ENCODE assay signal across 14 cellular contexts in genomic region chr2:70596293-70596692, GRCh38. TPM values are rescaled to one million over a fixed set of nuclear protein-coding genes. Genes with fewer than 3 reads are reported as not detected.
DNase-seq lines count a peak whose midpoint lies in the region; ATAC-seq and TF ChIP-seq lines count a peak whose summit lies in the region.
"Had no signal": no experiment of that assay in that cellular context is flagged by ENCODE, and none has a peak within 500 bp of the region (broad histone marks: within the 10 kb centered on the region; RNA-seq: fewer than 3 reads in every experiment).

No MANE protein-coding gene starts in this region.

- peak; percentile 30 to 51 for ATAC-seq in activated T-cell treated with anti-CD3 and anti-CD28 coated beads, Interleukin-2, amount 50 U/mL, for 72 hours (replicated peaks in 1 of 2)
- ATAC-seq in Panc1 (peak; percentile 68; the same call in 1 of the 2 replicates), esophagus mucosa (peak; percentile 97), GM21619 (IDR thresholded peaks at IDR 0.05; ENCODE audit: unreplicated experiment) (no peak)
- ATAC-seq: activated T-cell treated with anti-CD3 and anti-CD28 coated beads, Interleukin-2, amount 50 U/mL, for 4 hours had no signal

- H3K4me1 ChIP-seq in Panc1 (ENCODE audit: control insufficient read depth, insufficient read depth, low read length): no peaks in the 10 kb centered on the region; the same call in 1 of the 2 replicates
- H3K4me1 ChIP-seq: sigmoid colon, upper lobe of left lung had no signal

- CTCF ChIA-PET in Panc1 (lab: Charles Lee): no interaction called here

- peaks cover 3% of the 10 kb centered on the region; the same call in 1 of the 2 replicates for H3K9me3 ChIP-seq in Panc1 (ENCODE audit: control insufficient read depth, insufficient read depth, low read depth, low read length)

- peaks cover 8% of the 10 kb centered on the region for H3K4me1 Mint-ChIP-seq in activated T-cell treated with anti-CD3 and anti-CD28 coated beads, Interleukin-2, amount 50 U/mL, for 72 hours (ENCODE audit: low read depth)
- no peaks in the 10 kb centered on the region for H3K4me1 Mint-ChIP-seq in osteocyte (ENCODE audit: unreplicated experiment)

- H3K4me3 Mint-ChIP-seq in activated T-cell treated with anti-CD3 and anti-CD28 coated beads, Interleukin-2, amount 50 U/mL, for 72 hours: no peak overlapping the region
- H3K4me3 Mint-ChIP-seq in osteocyte (ENCODE audit: unreplicated experiment): no peak overlapping the region
- H3K4me3 Mint-ChIP-seq: activated T-cell treated with anti-CD3 and anti-CD28 coated beads, Interleukin-2, amount 50 U/mL, for 4 hours had no signal

- no TSS peak for BruUV-seq in Panc1 (replicated peaks; lab: Mats Ljungman, UMichigan)

- H3K27me3 ChIP-seq in Panc1 (ENCODE audit: control insufficient read depth, insufficient read depth, low read length) (no peaks in the 10 kb centered on the region), H7 (ENCODE audit: control insufficient read depth, insufficient read depth, low read length) (no peaks in the 10 kb centered on the region)
- H3K27me3 ChIP-seq: brain microvascular endothelial cell, sigmoid colon, upper lobe of left lung had no signal

- H3K4me3 ChIP-seq in Panc1 (ENCODE audit: low read depth in 2 of 2, low read length in 2 of 2): no peak overlapping the region
- H3K4me3 ChIP-seq in H7 (ENCODE audit: insufficient read depth, low read depth, low read length): no peak overlapping the region
- H3K4me3 ChIP-seq: sigmoid colon, upper lobe of left lung had no signal

- H3K36me3 ChIP-seq in Panc1 (ENCODE audit: control insufficient read depth, insufficient read depth, low read length) (no peaks in the 10 kb centered on the region), H7 (replicated peaks; ENCODE audit: control insufficient read depth, insufficient read depth, low read length) (no peaks in the 10 kb centered on the region)
- H3K36me3 ChIP-seq: brain microvascular endothelial cell, sigmoid colon, upper lobe of left lung had no signal

- DNase-seq in activated T-cell treated with anti-CD3 and anti-CD28 coated beads, Interleukin-2, amount 50 U/mL, for 72 hours: peak in 1 of 2 donors; percentile 10
- DNase-seq in activated T-cell treated with anti-CD3 and anti-CD28 coated beads, Interleukin-2, amount 50 U/mL, for 48 hours: no peak
- DNase-seq in Panc1 (ENCODE audit: low read depth, low spot score) (no peak), stromal cell of bone marrow (ENCODE audit: low read depth) (peak; percentile 6), H7 (no peak), osteocyte (ENCODE audit: extremely low spot score, unreplicated experiment) (no peak)
- DNase-seq: activated T-cell treated with anti-CD3 and anti-CD28 coated beads, Interleukin-2, amount 50 U/mL, for 4 hours; brain microvascular endothelial cell; NCI-H1694; NK-92 treated with Interleukin-12 subunit alpha and Interleukin-12 subunit beta, amount 100 ng/mL, for 24 hours; sigmoid colon; upper lobe of left lung had no signal

- no peak for TF ChIP-seq CTCF in Panc1 (IDR thresholded peaks at IDR 0.05)
- TF ChIP-seq CTCF in osteocyte (IDR thresholded peaks at IDR 0.05): no peak

- no peak overlapping the region for H3K27ac Mint-ChIP-seq in activated T-cell treated with anti-CD3 and anti-CD28 coated beads, Interleukin-2, amount 50 U/mL, for 72 hours
- no peak overlapping the region for H3K27ac Mint-ChIP-seq in osteocyte (ENCODE audit: unreplicated experiment)

- H3K9me3 Mint-ChIP-seq in activated T-cell treated with anti-CD3 and anti-CD28 coated beads, Interleukin-2, amount 50 U/mL, for 72 hours: no peaks in the 10 kb centered on the region
- H3K9me3 Mint-ChIP-seq in osteocyte (ENCODE audit: unreplicated experiment): peaks cover 14% of the 10 kb centered on the region
- H3K9me3 Mint-ChIP-seq: activated T-cell treated with anti-CD3 and anti-CD28 coated beads, Interleukin-2, amount 50 U/mL, for 4 hours had no signal

- H3K27me3 Mint-ChIP-seq in activated T-cell treated with anti-CD3 and anti-CD28 coated beads, Interleukin-2, amount 50 U/mL, for 72 hours (ENCODE audit: low read depth): no peaks in the 10 kb centered on the region
- peaks cover 8% of the 10 kb centered on the region for H3K27me3 Mint-ChIP-seq in osteocyte (ENCODE audit: unreplicated experiment)

- intact Hi-C loops in Panc1 (cut with micrococcal nuclease; ENCODE audit: unreplicated experiment): no loop called here

- in situ Hi-C loops in Panc1 (cut with HindIII; ENCODE audit: low pct_unique_long_range_greater_than_20kb, low sequenced_read_pairs): no loop called here

- H3K36me3 Mint-ChIP-seq in activated T-cell treated with anti-CD3 and anti-CD28 coated beads, Interleukin-2, amount 50 U/mL, for 72 hours (ENCODE audit: insufficient read depth in 2 of 2): no peaks in the 10 kb centered on the region
- no peaks in the 10 kb centered on the region for H3K36me3 Mint-ChIP-seq in osteocyte (ENCODE audit: unreplicated experiment)

- no peak overlapping the region for H3K27ac ChIP-seq in Panc1 (ENCODE audit: low read length)
- H3K27ac ChIP-seq: brain microvascular endothelial cell, sigmoid colon, upper lobe of left lung had no signal

- POLR2A ChIA-PET in Panc1 (lab: Charles Lee): no interaction called here

RNA-seq across cellular contexts. Expression of gene TGFA, which starts 42.7 kb away (rescaled TPM):
- 1 to 10 TPM; 2.5 TPM for total RNA-seq in activated T-cell treated with anti-CD3 and anti-CD28 coated beads, Interleukin-2, amount 50 U/mL, for 72 hours
- total RNA-seq in Panc1 (2021; ENCODE audit: unreplicated experiment) (1.7 TPM), esophagus mucosa (42.6 TPM), osteocyte (0.08 TPM in 1 of 2 replicates, not detected in the other)
- 1.0 TPM for polyA plus RNA-seq in Panc1 (2012; ENCODE audit: insufficient read length)
- 0.87 and 1.3 TPM in 2 replicates for total RNA-seq in H7 (2014; rRNA removed; shearing (Covaris generic))

Comparison
In these comparisons a context has a peak if more than half of its experiments do, and no peak if none do; other contexts are left out.
1. RNA of gene TGFA, which starts 42.7 kb away (total RNA-seq): 42.6 TPM in esophagus mucosa (single experiment); 2.5 TPM in activated T-cell treated with anti-CD3 and anti-CD28 coated beads, Interleukin-2, amount 50 U/mL, for 72 hours, 1.7 TPM in Panc1 (single experiment), 0.87 to 1.3 TPM in H7 and 0.08 TPM in osteocyte; every median in the first group is over 10 times any median in the second.